1 cellular context compared by ENCODE assay signal in the genomic region with DNA sequence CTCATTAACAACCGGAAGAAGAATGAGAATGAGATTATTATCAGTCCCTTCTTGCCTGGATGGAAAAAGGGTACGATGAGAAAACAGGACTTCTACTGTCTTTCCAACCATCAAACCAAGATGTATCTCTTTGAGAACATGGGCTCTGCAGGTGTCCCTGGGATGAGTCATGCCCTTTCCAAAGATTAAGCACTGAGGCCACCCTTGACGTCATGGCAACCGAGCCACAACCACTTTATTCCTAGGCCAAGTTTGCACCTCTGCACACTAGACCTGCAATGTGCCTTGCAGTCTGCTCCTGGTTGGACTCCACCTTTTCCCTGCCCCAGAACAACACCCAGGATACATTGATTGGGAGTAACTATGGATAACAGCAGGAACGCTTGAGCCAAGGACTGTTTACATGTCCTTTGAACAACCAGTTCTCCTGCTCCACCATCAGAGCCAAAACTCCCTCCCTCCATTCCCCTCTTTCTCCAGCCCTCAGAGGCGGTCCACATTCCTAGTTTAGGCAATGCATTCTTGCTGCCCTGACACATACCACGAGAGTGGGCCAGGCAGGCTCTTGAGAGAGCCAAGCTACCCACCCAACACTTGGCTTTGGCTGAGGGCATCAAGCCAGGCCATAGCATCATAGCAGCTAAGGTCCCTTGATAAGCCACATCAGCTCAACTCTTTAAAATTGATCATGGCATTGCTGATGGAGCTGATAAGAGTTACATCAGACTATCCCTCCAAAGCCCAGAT.
TF ChIP-seq lines count a peak whose summit lies in the region.

No MANE protein-coding gene starts in this region.

TF ChIP-seq in K562, 482 proteins besides CTCF, POLR2A, EP300 and RAD21:
- TF ChIP-seq JUND (IDR thresholded peaks at IDR 0.05; ENCODE audit: borderline replicate concordance, low read depth, low read length), result peak; percentile 29; the same call in 1 of the 2 replicates
- TF ChIP-seq JUND (tag; IDR thresholded peaks at IDR 0.05; ENCODE audit: borderline replicate concordance, low read depth, low read length), result 0 out of 3 replicates have a peak, but pooled peaks have one; percentile 24
- TF ChIP-seq PRPF4 (IDR thresholded peaks at IDR 0.05; ENCODE audit: insufficient read depth, low read depth, low read length, poor library complexity, severe bottlenecking), result no peak
- TF ChIP-seq, protein P1, sequence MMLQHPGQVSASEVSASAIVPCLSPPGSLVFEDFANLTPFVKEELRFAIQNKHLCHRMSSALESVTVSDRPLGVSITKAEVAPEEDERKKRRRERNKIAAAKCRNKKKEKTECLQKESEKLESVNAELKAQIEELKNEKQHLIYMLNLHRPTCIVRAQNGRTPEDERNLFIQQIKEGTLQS (IDR thresholded peaks at IDR 0.05), result 0 out of 2 replicates have a peak, but pooled peaks have one; percentile 17
- TF ChIP-seq, protein P1 (CRISPR knock-in tag; conservative IDR thresholded peaks at IDR 0.05), result no peak
- no peak for TF ChIP-seq SIRT6 (IDR thresholded peaks at IDR 0.05; ENCODE audit: low read depth, low read length)
- no peak for TF ChIP-seq MGA (IDR thresholded peaks at IDR 0.05)
- peak; percentile 37 for TF ChIP-seq RFX1 (IDR thresholded peaks at IDR 0.05)
